18 cellular contexts compared by ENCODE assay signal in genomic region chr22:50361688-50362087, GRCh38. TPM values are rescaled to one million over a fixed set of nuclear protein-coding genes. Genes with fewer than 3 reads are reported as not detected.
A peak's percentile ranks its signal among the peaks of the same experiment; 100 is the strongest.
DNase-seq lines count a peak whose midpoint lies in the region; ATAC-seq and TF ChIP-seq lines count a peak whose summit lies in the region.
"Had no signal": no experiment of that assay in that cellular context is flagged by ENCODE, and none has a peak within 500 bp of the region (broad histone marks: within the 10 kb centered on the region; RNA-seq: fewer than 3 reads in every experiment).

No MANE protein-coding gene starts in this region.

- no peak overlapping the region for H2AK5ac ChIP-seq in H9 (ENCODE audit: insufficient read length, low read length)

- POLR2A ChIA-PET in activated CD4-positive, alpha-beta memory T cell treated with anti-CD3 and anti-CD28 coated beads for 36 hours (lab: Charles Lee), result interaction anchor here (0.9 kb wide), 1 partner anchor 14 kb away, joined by 3 read pairs; no protein-coding TSS in a partner anchor

- H3K23me2 ChIP-seq in H9 (ENCODE audit: insufficient read length, low read depth, low read length, poor library complexity, severe bottlenecking), result no peaks in the 10 kb centered on the region

- H3K36me3 Mint-ChIP-seq in activated CD4-positive, alpha-beta memory T cell treated with anti-CD3 and anti-CD28 coated beads for 36 hours, result peaks cover 11% of the 10 kb centered on the region
- peaks cover 64% of the 10 kb centered on the region for H3K36me3 Mint-ChIP-seq in stimulated activated effector memory CD8-positive, alpha-beta T cell treated with anti-CD3 and anti-CD28 coated beads, Interleukin-12 subunit alpha, Interleukin-12 subunit beta, amount 100 ng/mL, for 72 hours
- peaks cover 8 to 16% (median 10%) of the 10 kb centered on the region in 3 experiments; a peak in 5 of 7 replicates for H3K36me3 Mint-ChIP-seq in H9 (ENCODE audit: insufficient read depth in 1 of 3, low read depth in 3 of 3)

- no peak overlapping the region for H4K5ac ChIP-seq in H9 (ENCODE audit: insufficient read length, low read depth, low read length)

- no peaks in the 10 kb centered on the region for H3K27me3 Mint-ChIP-seq in activated CD4-positive, alpha-beta memory T cell treated with anti-CD3 and anti-CD28 coated beads for 36 hours
- H3K27me3 Mint-ChIP-seq in H9 (ENCODE audit: low read depth), result no peaks in the 10 kb centered on the region

- no peak overlapping the region for H3K4me3 Mint-ChIP-seq in activated CD4-positive, alpha-beta memory T cell treated with anti-CD3 and anti-CD28 coated beads for 36 hours
- H3K4me3 Mint-ChIP-seq in stimulated activated effector memory CD8-positive, alpha-beta T cell treated with anti-CD3 and anti-CD28 coated beads, Interleukin-12 subunit alpha, Interleukin-12 subunit beta, amount 100 ng/mL, for 72 hours, result peak overlapping the region; percentile 73
- H3K4me3 Mint-ChIP-seq in H9, result no peak overlapping the region

- H3K27me3 ChIP-seq in H9 (ENCODE audit: insufficient read depth, low read length), result no peaks in the 10 kb centered on the region
- H3K27me3 ChIP-seq in breast epithelium, result no peaks in the 10 kb centered on the region
- H3K27me3 ChIP-seq: esophagus muscularis mucosa, upper lobe of left lung had no signal

- H3K9ac ChIP-seq in H9 (ENCODE audit: extremely low read depth, insufficient read length, low read length), result no peak overlapping the region

- no peaks in the 10 kb centered on the region for H3K9me3 Mint-ChIP-seq in activated CD4-positive, alpha-beta memory T cell treated with anti-CD3 and anti-CD28 coated beads for 36 hours
- no peaks in the 10 kb centered on the region for H3K9me3 Mint-ChIP-seq in stimulated activated effector memory CD8-positive, alpha-beta T cell treated with anti-CD3 and anti-CD28 coated beads, Interleukin-12 subunit alpha, Interleukin-12 subunit beta, amount 100 ng/mL, for 72 hours
- no peaks in the 10 kb centered on the region for H3K9me3 Mint-ChIP-seq in H9

- peak overlapping the region; percentile 36 for H3K27ac ChIP-seq in caudate nucleus (ENCODE audit: low read depth, low read length)
- H3K27ac ChIP-seq in H9 (ENCODE audit: insufficient read length, low read depth, low read length), result no peak overlapping the region
- H3K27ac ChIP-seq in breast epithelium, result no peak overlapping the region
- H3K27ac ChIP-seq: C4-2B, esophagus muscularis mucosa, upper lobe of left lung had no signal

- no peak overlapping the region for H4K8ac ChIP-seq in H9 (replicated peaks; ENCODE audit: insufficient read length, low read depth, low read length)

- TF ChIP-seq CTCF in H9 (conservative IDR thresholded peaks at IDR 0.05) (no peak), breast epithelium (IDR thresholded peaks at IDR 0.05) (no peak)

- H2BK20ac ChIP-seq in H9 (ENCODE audit: low read depth, low read length, poor library complexity, severe bottlenecking), result no peak overlapping the region

- H2BK120ac ChIP-seq in H9 (ENCODE audit: low read depth, low read length, poor library complexity, severe bottlenecking), result no peak overlapping the region

- H3K4me2 ChIP-seq in H9 (ENCODE audit: insufficient read depth, insufficient read length, low read length), result no peak overlapping the region

- no peak overlapping the region for H3K4me3 ChIP-seq in breast epithelium
- H3K4me3 ChIP-seq: esophagus muscularis mucosa, upper lobe of left lung had no signal

- H3K9me3 ChIP-seq in H9 (ENCODE audit: control insufficient read depth, low read depth, low read length), result no peaks in the 10 kb centered on the region
- no peaks in the 10 kb centered on the region for H3K9me3 ChIP-seq in breast epithelium
- H3K9me3 ChIP-seq: esophagus muscularis mucosa, upper lobe of left lung had no signal

- WGBS in H9 (ENCODE audit: extremely low coverage, insufficient read length, low lambda C conversion rate), result no CpG with 5 or more reads among the region's 5 CpGs

- no peaks in the 10 kb centered on the region for H3K36me3 ChIP-seq in breast epithelium

- no peak overlapping the region for H4K91ac ChIP-seq in H9 (ENCODE audit: insufficient read length, low read depth, low read length)

- no peak overlapping the region for H2BK15ac ChIP-seq in H9 (ENCODE audit: low read depth, low read length)

- H3K14ac ChIP-seq in H9 (ENCODE audit: insufficient read depth, low read length), result no peak overlapping the region

- intact Hi-C loops in activated CD4-positive, alpha-beta memory T cell treated with anti-CD3 and anti-CD28 coated beads for 36 hours (cut with micrococcal nuclease), result no loop called here
- intact Hi-C loops in breast epithelium (cut with DNase I; ENCODE audit: low total_unique reads), result no loop called here

- peak overlapping the region; percentile 36 for H3K27ac Mint-ChIP-seq in activated CD4-positive, alpha-beta memory T cell treated with anti-CD3 and anti-CD28 coated beads for 36 hours
- peak overlapping the region; percentile 88 for H3K27ac Mint-ChIP-seq in stimulated activated effector memory CD8-positive, alpha-beta T cell treated with anti-CD3 and anti-CD28 coated beads, Interleukin-12 subunit alpha, Interleukin-12 subunit beta, amount 100 ng/mL, for 72 hours
- peak overlapping the region in 1 of 3 experiments; percentile 42; a peak in 2 of 7 replicates for H3K27ac Mint-ChIP-seq in H9

- peaks cover 6% of the 10 kb centered on the region; the same call in 1 of the 2 replicates for H3K79me2 ChIP-seq in H9 (ENCODE audit: insufficient read depth, low read length)

- no peak for TF ChIP-seq POLR2A in breast epithelium (IDR thresholded peaks at IDR 0.05)

- H2BK5ac ChIP-seq in H9 (ENCODE audit: insufficient read length, low read length), result no peak overlapping the region

- no peak overlapping the region for H3T11ph ChIP-seq in H9 (ENCODE audit: low read length)

- H3K18ac ChIP-seq in H9 (ENCODE audit: insufficient read length, low read depth, low read length), result no peak overlapping the region

- no peak overlapping the region for H3K4ac ChIP-seq in H9 (ENCODE audit: low read depth, low read length)

- peaks cover 5% of the 10 kb centered on the region for H3K79me1 ChIP-seq in H9 (ENCODE audit: insufficient read depth, low read depth, low read length, poor library complexity, severe bottlenecking)

- H3K4me1 ChIP-seq in H9 (ENCODE audit: insufficient read depth, low read length) (no peaks in the 10 kb centered on the region), breast epithelium (peaks cover 0 to 6% of the 10 kb centered on the region in 2 donors)

- peaks cover 2% of the 10 kb centered on the region for H4K20me1 ChIP-seq in H9 (ENCODE audit: control insufficient read depth, insufficient read depth, insufficient read length)

- H2AFZ ChIP-seq in H9 (ENCODE audit: low read length), result no peak overlapping the region

- peaks cover 33% of the 10 kb centered on the region for H3K4me1 Mint-ChIP-seq in activated CD4-positive, alpha-beta memory T cell treated with anti-CD3 and anti-CD28 coated beads for 36 hours (ENCODE audit: low read depth)
- peaks cover 57% of the 10 kb centered on the region for H3K4me1 Mint-ChIP-seq in stimulated activated effector memory CD8-positive, alpha-beta T cell treated with anti-CD3 and anti-CD28 coated beads, Interleukin-12 subunit alpha, Interleukin-12 subunit beta, amount 100 ng/mL, for 72 hours
- H3K4me1 Mint-ChIP-seq in H9, result peaks cover 0 to 4% of the 10 kb centered on the region in 2 experiments; a peak in 2 of 4 replicates

- no peak overlapping the region for H2BK12ac ChIP-seq in H9 (ENCODE audit: insufficient read length, low read depth, low read length)

- peak; percentile 60 for DNase-seq in activated CD8-positive, alpha-beta memory T cell treated with anti-CD3 and anti-CD28 coated beads for 24 hours
- no peak for DNase-seq in activated CD8-positive, alpha-beta memory T cell treated with anti-CD3 and anti-CD28 coated beads, Interleukin-2, amount 50 U/mL, for 48 hours
- peak; percentile 33 for DNase-seq in activated CD4-positive, alpha-beta memory T cell treated with anti-CD3 and anti-CD28 coated beads for 36 hours
- DNase-seq in caudate nucleus (lab: John Stamatoyannopoulos, UW) (no peak), ureter (ENCODE audit: low spot score) (no peak), H9 (no peak), breast epithelium (ENCODE audit: low spot score in 2 of 2) (no peak)
- DNase-seq in stimulated activated effector memory CD8-positive, alpha-beta T cell treated with anti-CD3 and anti-CD28 coated beads, Interleukin-12 subunit alpha, Interleukin-12 subunit beta, amount 100 ng/mL, for 72 hours (ENCODE audit: low spot score in 2 of 2), result peak; percentile 20 to 76
- DNase-seq: DMS53; effector CD4-positive, alpha-beta T cell; left colon; NCI-H1930; NCI-H510A; retina; stimulated activated naive CD4-positive, alpha-beta T cell; upper lobe of left lung had no signal

- CTCF ChIA-PET in activated CD4-positive, alpha-beta memory T cell treated with anti-CD3 and anti-CD28 coated beads for 36 hours (lab: Charles Lee), result interaction anchor here (0.6 kb wide), 1 partner anchor 299 kb away, joined by 3 read pairs; no protein-coding TSS in a partner anchor

- peak; percentile 96 for ATAC-seq in stimulated activated effector memory CD8-positive, alpha-beta T cell treated with anti-CD3 and anti-CD28 coated beads, Interleukin-12 subunit alpha, Interleukin-12 subunit beta, amount 100 ng/mL, for 72 hours
- ATAC-seq: left colon had no signal

- no peak overlapping the region for H3K23ac ChIP-seq in H9 (ENCODE audit: insufficient read length, low read depth, low read length)

- H3K56ac ChIP-seq in H9 (ENCODE audit: insufficient read length, low read depth, low read length), result no peak overlapping the region

RNA-seq across cellular contexts. Expression of gene PPP6R2, which starts 18.6 kb away (rescaled TPM):
- 10 to 100 TPM; 41.2 to 41.7 TPM for total RNA-seq in activated CD4-positive, alpha-beta memory T cell treated with anti-CD3 and anti-CD28 coated beads for 36 hours
- 63.5 TPM for total RNA-seq in ureter
- 41.2 and 42.6 TPM in 2 replicates for total RNA-seq in H9 (2021)
- total RNA-seq in breast epithelium, result 10 to 100 TPM; 48.3 to 54.1 (median 49.5) TPM

RNA-seq across cellular contexts. Expression of gene DENND6B, which starts 34.9 kb away (rescaled TPM):
- 1 to 10 TPM; 3.5 to 3.6 TPM for total RNA-seq in activated CD4-positive, alpha-beta memory T cell treated with anti-CD3 and anti-CD28 coated beads for 36 hours
- 21.4 TPM for total RNA-seq in ureter
- 1.0 and 1.5 TPM in 2 replicates for total RNA-seq in H9 (2021)
- total RNA-seq in breast epithelium, result 1 to 10 TPM; 1.8 to 6.9 (median 5.4) TPM

RNA-seq across cellular contexts. Expression of gene PLXNB2, which starts 54.2 kb away (rescaled TPM):
- 1 to 10 TPM; 6.3 to 8.3 TPM for total RNA-seq in activated CD4-positive, alpha-beta memory T cell treated with anti-CD3 and anti-CD28 coated beads for 36 hours
- total RNA-seq in ureter (443 TPM), H9 (2021) (84.4 and 87.6 TPM in 2 replicates), breast epithelium (100 to 1,000 TPM in 2 of 3 donors, 10 to 100 TPM in 1; 79.0 to 137 (median 122) TPM)

Comparison
In these comparisons a context has a peak if more than half of its experiments do, and no peak if none do; other contexts are left out.
1. DNase-seq: peak in activated CD8-positive, alpha-beta memory T cell treated with anti-CD3 and anti-CD28 coated beads for 24 hours (single experiment), activated CD4-positive, alpha-beta memory T cell treated with anti-CD3 and anti-CD28 coated beads for 36 hours (single experiment) and stimulated activated effector memory CD8-positive, alpha-beta T cell treated with anti-CD3 and anti-CD28 coated beads, Interleukin-12 subunit alpha, Interleukin-12 subunit beta, amount 100 ng/mL, for 72 hours (2 of 2); none in activated CD8-positive, alpha-beta memory T cell treated with anti-CD3 and anti-CD28 coated beads, Interleukin-2, amount 50 U/mL, for 48 hours (single experiment), caudate nucleus (0 of 61), ureter (single experiment), H9 (single experiment) and breast epithelium (0 of 2).